In the genomic region with DNA sequence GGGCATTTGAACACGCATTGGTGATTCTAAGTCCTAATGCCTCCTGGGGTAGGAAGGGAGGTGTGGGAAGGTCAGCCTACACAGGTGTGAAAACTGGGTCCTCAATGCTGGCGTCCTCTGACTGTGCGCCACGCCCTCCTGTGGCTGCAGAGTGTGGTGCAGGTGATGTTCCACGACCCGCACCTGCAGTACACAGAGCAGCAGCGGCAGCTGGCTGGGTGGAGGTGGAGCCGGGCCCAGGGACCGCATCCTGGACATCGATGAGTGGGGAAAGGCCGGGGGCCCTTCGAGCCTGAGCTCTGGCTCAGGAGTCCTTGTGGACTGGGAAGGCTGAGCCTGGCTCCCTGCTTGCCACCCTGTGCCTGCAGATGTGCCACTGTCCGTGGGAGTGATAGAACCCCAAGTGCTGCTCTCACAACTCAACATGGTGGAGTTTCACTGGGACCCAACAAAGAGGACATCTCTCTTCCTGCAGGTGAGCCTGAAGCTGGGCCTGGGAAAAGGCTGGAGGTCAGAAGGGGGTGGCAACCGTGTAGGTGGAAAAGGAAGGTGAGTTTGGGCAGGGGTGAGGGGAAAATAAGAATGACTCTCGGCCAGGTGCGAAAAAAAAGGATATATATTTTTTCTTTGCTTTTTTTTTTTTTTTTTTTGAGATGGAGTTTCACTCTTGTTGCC, we compare ENCODE assay signal across 8 cellular contexts. TPM values are rescaled to one million over a fixed set of nuclear protein-coding genes. Genes with fewer than 3 reads are reported as not detected.
DNase-seq lines count a peak whose midpoint lies in the region; TF ChIP-seq lines count a peak whose summit lies in the region.

No MANE protein-coding gene starts in this region.

- no peak for TF ChIP-seq POLR2A in sigmoid colon (IDR thresholded peaks at IDR 0.05)

- H3K9me2 ChIP-seq in OCI-LY7 (ENCODE audit: insufficient read depth, low read length), result no peaks in the 10 kb centered on the region

- BruUV-seq in OCI-LY7 (replicated peaks; lab: Mats Ljungman, UMichigan), result no TSS peak

- TF ChIP-seq CTCF in OCI-LY7 (conservative IDR thresholded peaks at IDR 0.05; ENCODE audit: low read length) (peak; percentile 89), sigmoid colon (IDR thresholded peaks at IDR 0.05) (peak in 2 of 4 experiments; percentile 22)

- DNase-seq in NOMO-1 treated with DMSO at 0.1 percent for 48 hours (lab: John Stamatoyannopoulos, UW; ENCODE audit: unreplicated experiment) (peak; percentile 26), NOMO-1 treated with dmso at 0.1 percent for 144 hours (lab: John Stamatoyannopoulos, UW; ENCODE audit: unreplicated experiment) (no peak), OCI-LY7 (ENCODE audit: low spot score) (peak; percentile 89), germinal center (ENCODE audit: low spot score) (peak; percentile 86), sigmoid colon (peak; percentile 27), foreskin melanocyte (no peak), DMS114 treated with DMSO at 0.1 percent for 48 hours (lab: John Stamatoyannopoulos, UW; ENCODE audit: unreplicated experiment) (no peak)
- DNase-seq in activated T-helper 1 cell treated with anti-CD3 and anti-CD28 coated beads, Interleukin-2, amount 50 U/mL, for 16 hours (ENCODE audit: low read depth in 1 of 2, low spot score in 1 of 2), result peak; percentile 35 to 51

- H3K27ac ChIP-seq in OCI-LY7 (ENCODE audit: low read depth, low read length, poor library complexity, severe bottlenecking), result peak overlapping the region; percentile 25
- H3K27ac ChIP-seq in sigmoid colon, result no peak overlapping the region

- WGBS in sigmoid colon, 2 donors, result 18 to 26% methylated on average over 16 of the region's 16 CpGs

- H2AFZ ChIP-seq in OCI-LY7 (ENCODE audit: low read length), result peak overlapping the region; percentile 58

- peak overlapping the region; percentile 59 for H3K4me3 ChIP-seq in OCI-LY7 (ENCODE audit: low read depth, low read length, poor library complexity, severe bottlenecking)
- H3K4me3 ChIP-seq in sigmoid colon, result no peak overlapping the region

- H3K4me2 ChIP-seq in OCI-LY7 (ENCODE audit: low read length), result peak overlapping the region; percentile 62

- CTCF ChIA-PET in OCI-LY7 (lab: Charles Lee; ENCODE audit: unreplicated experiment), result interaction anchor here (5.2 kb wide), 1 partner anchor 32 kb away, joined by 45 read pairs; no protein-coding TSS in a partner anchor

- no peaks in the 10 kb centered on the region for H4K20me1 ChIP-seq in OCI-LY7 (ENCODE audit: insufficient read depth, low read length)

- H3K4me1 ChIP-seq in OCI-LY7 (ENCODE audit: insufficient read depth, low read length, poor library complexity, severe bottlenecking), result peaks cover 89% of the 10 kb centered on the region
- no peaks in the 10 kb centered on the region for H3K4me1 ChIP-seq in sigmoid colon

- no peaks in the 10 kb centered on the region for H3K79me2 ChIP-seq in OCI-LY7 (ENCODE audit: insufficient read depth, low read depth, low read length)

- H3K9me3 ChIP-seq in OCI-LY7 (ENCODE audit: low read length) (no peaks in the 10 kb centered on the region), sigmoid colon (no peaks in the 10 kb centered on the region)

- intact Hi-C loops in OCI-LY7 (cut with micrococcal nuclease; ENCODE audit: unreplicated experiment) (loop anchor here (1.0 kb wide), 1 partner anchor 32 kb away; no protein-coding TSS in a partner anchor), sigmoid colon (cut with DNase I) (loop anchor here (5.0 kb wide), 1 partner anchor 257 kb away; no protein-coding TSS in a partner anchor)

- no peak for TF ChIP-seq EP300 in sigmoid colon (IDR thresholded peaks at IDR 0.05)

- POLR2A ChIA-PET in OCI-LY7 (lab: Charles Lee), result interaction anchor here (0.6 kb wide), 1 partner anchor 304 kb away, joined by 4 read pairs; no protein-coding TSS in a partner anchor

- H3K27me3 ChIP-seq in sigmoid colon, result peaks cover 4 to 44% (median 8%) of the 10 kb centered on the region in 3 donors

- H3K36me3 ChIP-seq in OCI-LY7 (ENCODE audit: insufficient read depth, low read length) (no peaks in the 10 kb centered on the region), sigmoid colon (no peaks in the 10 kb centered on the region)

RNA-seq across cellular contexts. Expression of gene STAC2, which starts 14.0 kb away (rescaled TPM):
- total RNA-seq in OCI-LY7 (2014; rRNA removed; shearing (Covaris generic)), result 0.03 TPM in 1 of 2 replicates, not detected in the other
- total RNA-seq in OCI-LY7 (2022) (not detected in 2 replicates), sigmoid colon (1 to 10 TPM in 1 of 4 donors, under 1 TPM in 3; 0.16 to 1.1 (median 0.31) TPM)
- polyA plus RNA-seq in sigmoid colon, result under 1 TPM in 2 of 3 donors, not detected in 1; under 0.01 to 0.47 TPM

RNA-seq across cellular contexts. Expression of gene RPL19, which starts 39.7 kb away (rescaled TPM):
- 4,395 and 6,079 TPM in 2 replicates for total RNA-seq in OCI-LY7 (2014; rRNA removed; shearing (Covaris generic))
- total RNA-seq in OCI-LY7 (2022) (3,132 and 3,168 TPM in 2 replicates), sigmoid colon (1,000 to 10,000 TPM; 3,053 to 4,685 (median 3,950) TPM)
- polyA plus RNA-seq in sigmoid colon, result 1,000 to 10,000 TPM; 2,689 to 4,258 (median 3,169) TPM

RNA-seq across cellular contexts. Expression of gene CACNB1, which starts 42.3 kb away (rescaled TPM):
- total RNA-seq in OCI-LY7 (2014; rRNA removed; shearing (Covaris generic)), result 17.9 and 23.7 TPM in 2 replicates
- total RNA-seq in OCI-LY7 (2022), result 30.9 and 35.5 TPM in 2 replicates
- 1 to 10 TPM; 5.3 to 8.0 (median 7.4) TPM for total RNA-seq in sigmoid colon
- 10 to 100 TPM in 1 of 3 donors, 1 to 10 TPM in 2; 3.0 to 11.6 (median 8.1) TPM for polyA plus RNA-seq in sigmoid colon

Comparison
In these comparisons a context has a peak if more than half of its experiments do, and no peak if none do; other contexts are left out.
1. DNase-seq: peak in NOMO-1 treated with DMSO at 0.1 percent for 48 hours (single experiment), OCI-LY7 (single experiment), activated T-helper 1 cell treated with anti-CD3 and anti-CD28 coated beads, Interleukin-2, amount 50 U/mL, for 16 hours (2 of 2), germinal center (single experiment) and sigmoid colon (single experiment); none in NOMO-1 treated with dmso at 0.1 percent for 144 hours (single experiment), foreskin melanocyte (single experiment) and DMS114 treated with DMSO at 0.1 percent for 48 hours (single experiment).